In genomic region chr3:108970561-108970960, GRCh38 we compare ENCODE assay signal across 20 cellular contexts. TPM values are rescaled to one million over a fixed set of nuclear protein-coding genes. Genes with fewer than 3 reads are reported as not detected.
DNase-seq lines count a peak whose midpoint lies in the region; ATAC-seq and TF ChIP-seq lines count a peak whose summit lies in the region.
"Had no signal": no experiment of that assay in that cellular context is flagged by ENCODE, and none has a peak within 500 bp of the region (broad histone marks: within the 10 kb centered on the region; RNA-seq: fewer than 3 reads in every experiment).

No MANE protein-coding gene starts in this region.

- H3K36me3 ChIP-seq in NT2/D1 (ENCODE audit: insufficient read depth, insufficient read length, low read length) = no peaks in the 10 kb centered on the region

- no peaks in the 10 kb centered on the region for H3K27me3 ChIP-seq in NT2/D1 (ENCODE audit: insufficient read depth, insufficient read length)

- no peaks in the 10 kb centered on the region for H3K4me1 ChIP-seq in NT2/D1 (ENCODE audit: insufficient read depth, insufficient read length)

- H3K9ac ChIP-seq in NT2/D1 (ENCODE audit: insufficient read length, low read depth) = no peak overlapping the region
- H3K9ac ChIP-seq: GM23248, KMS-11 had no signal

- H3K9me3 Mint-ChIP-seq in stimulated activated effector memory CD8-positive, alpha-beta T cell treated with anti-CD3 and anti-CD28 coated beads, Interleukin-12 subunit alpha, Interleukin-12 subunit beta, amount 100 ng/mL, for 72 hours = no peaks in the 10 kb centered on the region

- no peaks in the 10 kb centered on the region for H3K36me3 Mint-ChIP-seq in stimulated activated effector memory CD8-positive, alpha-beta T cell treated with anti-CD3 and anti-CD28 coated beads, Interleukin-12 subunit alpha, Interleukin-12 subunit beta, amount 100 ng/mL, for 72 hours
- H3K36me3 Mint-ChIP-seq: CD14-positive monocyte had no signal

- H3K4me3 Mint-ChIP-seq in stimulated activated effector memory CD8-positive, alpha-beta T cell treated with anti-CD3 and anti-CD28 coated beads, Interleukin-12 subunit alpha, Interleukin-12 subunit beta, amount 100 ng/mL, for 72 hours = no peak overlapping the region
- H3K4me3 Mint-ChIP-seq: CD14-positive monocyte had no signal

- H3K4me1 Mint-ChIP-seq in stimulated activated effector memory CD8-positive, alpha-beta T cell treated with anti-CD3 and anti-CD28 coated beads, Interleukin-12 subunit alpha, Interleukin-12 subunit beta, amount 100 ng/mL, for 72 hours = no peaks in the 10 kb centered on the region
- H3K4me1 Mint-ChIP-seq: CD14-positive monocyte had no signal

- no peaks in the 10 kb centered on the region for H3K9me3 ChIP-seq in NT2/D1 (ENCODE audit: insufficient read depth, low read length)

- DNase-seq in HT1080 (ENCODE audit: low read depth) (peak; percentile 52), NT2/D1 (ENCODE audit: low read depth, low spot score) (peak; percentile 2), astrocyte of the hippocampus (ENCODE audit: low read depth, low spot score) (peak; percentile 7), GM20000 (ENCODE audit: low spot score) (no peak)
- DNase-seq in stimulated activated effector memory CD8-positive, alpha-beta T cell treated with anti-CD3 and anti-CD28 coated beads, Interleukin-12 subunit alpha, Interleukin-12 subunit beta, amount 100 ng/mL, for 72 hours (ENCODE audit: low spot score in 2 of 2) = no peak
- no peak for DNase-seq in activated CD4-positive, alpha-beta T cell treated with anti-CD3 and anti-CD28 coated beads for 4 hours
- DNase-seq: AML-193, GF-D8, GM23248, MV-4-11, NCI-H1417 treated with DMSO at 0.1 percent for 48 hours, NCI-H187 treated with DMSO at 0.1 percent for 48 hours, NCI-H2171 treated with DMSO at 0.1 percent for 48 hours, NCI-H446 treated with DMSO at 0.1 percent for 48 hours, Right ventricle myocardium superior had no signal

- no peak for TF ChIP-seq CTCF in GM20000 (IDR thresholded peaks at IDR 0.05; ENCODE audit: extremely low read depth, missing control alignments)

- H3K27ac Mint-ChIP-seq in stimulated activated effector memory CD8-positive, alpha-beta T cell treated with anti-CD3 and anti-CD28 coated beads, Interleukin-12 subunit alpha, Interleukin-12 subunit beta, amount 100 ng/mL, for 72 hours = no peak overlapping the region
- H3K27ac Mint-ChIP-seq: CD14-positive monocyte had no signal

- ATAC-seq in stimulated activated effector memory CD8-positive, alpha-beta T cell treated with anti-CD3 and anti-CD28 coated beads, Interleukin-12 subunit alpha, Interleukin-12 subunit beta, amount 100 ng/mL, for 72 hours = peak; percentile 44
- no peak for ATAC-seq in GM18517 (IDR thresholded peaks at IDR 0.05; ENCODE audit: unreplicated experiment)

- H3K4me3 ChIP-seq in NT2/D1 (ENCODE audit: insufficient read length, low read depth) = no peak overlapping the region
- H3K4me3 ChIP-seq: GM23248, SK-N-MC had no signal

RNA-seq across cellular contexts. Expression of gene GUCA1C, which starts 16.9 kb away (rescaled TPM):
- not detected in 2 replicates for total RNA-seq in HT1080 (2014; rRNA removed; shearing (Covaris generic))
- polyA plus RNA-seq in HT1080 (2015; cell fraction: cytosol; rRNA removed) = not detected in 2 replicates
- polyA plus RNA-seq in HT1080 (2015; cell fraction: nucleus; rRNA removed) = not detected in 2 replicates
- total RNA-seq: GM23248, OCI-LY7 had no signal
- polyA plus RNA-seq: CD14-positive monocyte, GM23248 had no signal

Comparison
In these comparisons a context has a peak if more than half of its experiments do, and no peak if none do; other contexts are left out.
1. DNase-seq: peak in HT1080 (single experiment), NT2/D1 (single experiment) and astrocyte of the hippocampus (single experiment); none in stimulated activated effector memory CD8-positive, alpha-beta T cell treated with anti-CD3 and anti-CD28 coated beads, Interleukin-12 subunit alpha, Interleukin-12 subunit beta, amount 100 ng/mL, for 72 hours (0 of 2), GM20000 (single experiment) and activated CD4-positive, alpha-beta T cell treated with anti-CD3 and anti-CD28 coated beads for 4 hours (0 of 2).